In the genomic region with DNA sequence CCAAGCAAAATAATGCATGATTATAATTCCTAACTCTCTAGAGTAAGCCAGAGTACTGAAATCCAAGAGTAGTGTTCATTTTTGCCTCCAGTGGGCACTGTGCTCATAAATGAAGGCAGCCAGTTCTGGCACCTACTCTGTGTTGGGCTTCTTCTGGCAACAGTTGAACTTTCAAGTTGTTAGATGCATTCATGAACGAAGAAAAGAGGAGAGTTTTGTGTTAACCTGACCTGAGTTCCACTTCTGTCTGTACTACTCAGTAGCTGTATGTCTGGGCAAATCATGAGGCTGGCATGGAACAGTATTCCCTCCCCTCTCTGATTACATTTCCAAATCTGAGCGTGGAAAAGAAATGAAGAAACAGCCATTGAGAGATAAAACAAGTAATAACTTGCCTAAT, we compare ENCODE assay signal across 7 cellular contexts. TPM values are rescaled to one million over a fixed set of nuclear protein-coding genes. Genes with fewer than 3 reads are reported as not detected.
A peak's percentile ranks its signal among the peaks of the same experiment; 100 is the strongest.
DNase-seq lines count a peak whose midpoint lies in the region; ATAC-seq, FAIRE-seq and TF ChIP-seq lines count a peak whose summit lies in the region.

No MANE protein-coding gene starts in this region.

- DNase-seq in amniotic epithelial cell (ENCODE audit: low read depth) (peak; percentile 53), HepG2 (ENCODE audit: low spot score) (peak; percentile 7), GM13976 (ENCODE audit: low spot score) (no peak), OCI-M2 (lab: John Stamatoyannopoulos, UW; ENCODE audit: unreplicated experiment) (no peak)

- no peak overlapping the region for H3K4me3 ChIP-seq in HepG2 (replicated peaks in 1 of 3; ENCODE audit: insufficient read depth in 1 of 3, low read depth in 2 of 3, low read length in 3 of 3)

- H3K79me2 ChIP-seq in HepG2 (ENCODE audit: insufficient read depth, low read length): no peaks in the 10 kb centered on the region

- WGBS in HepG2 (ENCODE audit: low lambda C conversion rate): 9% methylated on average over 2 of the region's 2 CpGs

- BruUV-seq in HepG2 (replicated peaks; lab: Mats Ljungman, UMichigan): no TSS peak

- no peak overlapping the region for H3K27ac ChIP-seq in HepG2 (ENCODE audit: extremely low read length, insufficient read depth, low read length)

- no peaks in the 10 kb centered on the region for H4K20me1 ChIP-seq in HepG2 (ENCODE audit: insufficient read depth, low read length)

- in situ Hi-C loops in HepG2 (cut with HindIII; ENCODE audit: extremely low pct_ligation_motif_present, low pct_unique_long_range_greater_than_20kb) (no loop called here), GM13976 (cut with MboI; ENCODE audit: low sequenced_read_pairs, unreplicated experiment) (no loop called here)

- no peak for TF ChIP-seq EP300 in HepG2 (IDR thresholded peaks at IDR 0.05; ENCODE audit: low read depth in 2 of 2, low read length in 2 of 2)
- TF ChIP-seq EP300 in HepG2 (CRISPR knock-in tag; IDR thresholded peaks at IDR 0.05; ENCODE audit: borderline replicate concordance): no peak

- TF ChIP-seq POLR2A in HepG2 (IDR thresholded peaks at IDR 0.05; ENCODE audit: insufficient read depth in 1 of 2, low read depth in 2 of 2, low read length in 2 of 2): no peak

- H3K9me3 ChIP-seq in HepG2 (ENCODE audit: low read length): no peaks in the 10 kb centered on the region

- TF ChIP-seq CTCF in HepG2 (CRISPR knock-in tag; IDR thresholded peaks at IDR 0.05): peak; percentile 50
- no peak for TF ChIP-seq CTCF in GM13976 (IDR thresholded peaks at IDR 0.05; ENCODE audit: borderline replicate concordance, control extremely low read depth, extremely low read depth, insufficient read depth, missing control alignments)

- no peaks in the 10 kb centered on the region for H3K27me3 ChIP-seq in HepG2 (ENCODE audit: control insufficient read depth in 1 of 2, insufficient read depth in 2 of 2, low read length in 2 of 2)

- no peak for TF ChIP-seq RAD21 in HepG2 (CRISPR knock-in tag; IDR thresholded peaks at IDR 0.05)

- no peaks in the 10 kb centered on the region for H3K36me3 ChIP-seq in HepG2 (replicated peaks in 1 of 2; ENCODE audit: control insufficient read depth in 1 of 2, insufficient read depth in 2 of 2, low read length in 2 of 2)

- no peak overlapping the region for H3K9ac ChIP-seq in HepG2 (ENCODE audit: insufficient read depth, low read depth, low read length)

- H3K4me2 ChIP-seq in HepG2 (ENCODE audit: low read depth, low read length): no peak overlapping the region

- no peak for FAIRE-seq in HepG2 (lab: Jason Lieb, UNC)

- CTCF ChIA-PET in HepG2 (lab: Yijun Ruan, JAX; ENCODE audit: low intra/inter-chr PET ratio, low total read pairs): no interaction called here

- POLR2A ChIA-PET in HepG2 (lab: Yijun Ruan, JAX): no interaction called here

- H2AFZ ChIP-seq in HepG2 (ENCODE audit: low read length): no peak overlapping the region

- ATAC-seq in GM18502 (IDR thresholded peaks at IDR 0.05; ENCODE audit: poor library complexity, unreplicated experiment) (peak; percentile 70), HG03175 (IDR thresholded peaks at IDR 0.05; ENCODE audit: unreplicated experiment) (peak; percentile 79), HepG2 (peak; percentile 89), HG03571 (IDR thresholded peaks at IDR 0.05; ENCODE audit: unreplicated experiment) (no peak)

- intact Hi-C loops in HepG2 (cut with micrococcal nuclease; ENCODE audit: unreplicated experiment): no loop called here

- H3K4me1 ChIP-seq in HepG2 (ENCODE audit: insufficient read depth, low read length): no peaks in the 10 kb centered on the region

TF ChIP-seq in HepG2, 621 proteins besides CTCF, POLR2A, EP300 and RAD21:
- TF ChIP-seq STAG1 (CRISPR knock-in tag; IDR thresholded peaks at IDR 0.05) (peak; percentile 5; the same call in 1 of the 2 replicates), TEAD3 (CRISPR knock-in tag; optimal IDR thresholded peaks at IDR 0.05; ENCODE audit: borderline replicate concordance) (peak; percentile 83), MLX (CRISPR knock-in tag; IDR thresholded peaks at IDR 0.05) (no peak)

RNA-seq across cellular contexts. Expression of gene TENM4, which starts 20.3 kb away (rescaled TPM):
- total RNA-seq in HepG2 (2016; rRNA removed; fragmentation: Illumina TruSeq; extraction: Trizol): not detected in 2 replicates
- total RNA-seq in HepG2 (2016; cell fraction: cytosol; rRNA removed; fragmentation: Illumina TruSeq; extraction: Trizol; ENCODE audit: low read depth): not detected in 2 replicates
- not detected in 2 replicates for total RNA-seq in HepG2 (2016; cell fraction: insoluble cytoplasmic fraction; rRNA removed; fragmentation: Illumina TruSeq; extraction: Trizol)
- not detected in 2 replicates for total RNA-seq in HepG2 (2016; cell fraction: membrane; rRNA removed; fragmentation: Illumina TruSeq; extraction: Trizol)
- not detected in 2 replicates for total RNA-seq in HepG2 (2016; cell fraction: nucleus; rRNA removed; fragmentation: Illumina TruSeq; extraction: Trizol)
- under 0.01 TPM in 1 of 2 replicates, not detected in the other for polyA plus RNA-seq in HepG2 (2011; rRNA removed)
- not detected in 2 replicates for polyA plus RNA-seq in HepG2 (2011; cell fraction: cytosol; rRNA removed)
- polyA plus RNA-seq in HepG2 (2011; cell fraction: nucleus; rRNA removed): not detected in 2 replicates
- not detected in 2 replicates for polyA plus RNA-seq in HepG2 (2012)
- not detected in 2 replicates for polyA plus RNA-seq in HepG2 (2016; cell fraction: cytosol; fragmentation: Illumina TruSeq; extraction: Trizol; ENCODE audit: low read depth)
- polyA plus RNA-seq in HepG2 (2016; cell fraction: insoluble cytoplasmic fraction; fragmentation: Illumina TruSeq; extraction: Trizol; ENCODE audit: low read depth): not detected in 2 replicates
- not detected in 2 replicates for polyA plus RNA-seq in HepG2 (2016; cell fraction: membrane; fragmentation: Illumina TruSeq; extraction: Trizol; ENCODE audit: low read depth)
- polyA plus RNA-seq in HepG2 (2016; cell fraction: nucleus; fragmentation: Illumina TruSeq; extraction: Trizol; ENCODE audit: insufficient read depth, low read depth): not detected in 2 replicates
- 0.07 TPM in 1 of 2 replicates, not detected in the other for polyA minus RNA-seq in HepG2 (2011; rRNA and poly(A)+ RNA removed; ENCODE audit: low replicate concordance)
- polyA minus RNA-seq in HepG2 (2011; cell fraction: cytosol; rRNA and poly(A)+ RNA removed): not detected in 2 replicates
- polyA minus RNA-seq in HepG2 (2011; cell fraction: nucleus; rRNA and poly(A)+ RNA removed): not detected in 2 replicates

Comparison
In these comparisons a context has a peak if more than half of its experiments do, and no peak if none do; other contexts are left out.
1. DNase-seq: peak in amniotic epithelial cell (single experiment) and HepG2 (single experiment); none in GM13976 (single experiment) and OCI-M2 (single experiment).